In genomic region chr12:76072568-76072967, GRCh38 we compare ENCODE assay signal across 20 cellular contexts.
"Had no signal": no experiment of that assay in that cellular context is flagged by ENCODE, and none has a peak within 500 bp of the region (broad histone marks: within the 10 kb centered on the region; RNA-seq: fewer than 3 reads in every experiment).

No MANE protein-coding gene starts in this region.

- FAIRE-seq: kidney, pancreas had no signal

- H3K9me3 ChIP-seq: esophagus squamous epithelium, gastroesophageal sphincter, pancreas, testis, tibial nerve had no signal

- ATAC-seq: effector memory CD8-positive, alpha-beta T cell; gastroesophageal sphincter; left cardiac atrium; pancreas; right cardiac atrium; stimulated activated naive CD8-positive, alpha-beta T cell treated with anti-CD3 and anti-CD28 coated beads, Interleukin-15, amount 100 ng/mL, for 72 hours had no signal

- H3K27me3 Mint-ChIP-seq: effector memory CD8-positive, alpha-beta T cell; naive B cell; progenitor cell of endocrine pancreas; stimulated activated naive CD8-positive, alpha-beta T cell treated with anti-CD3 and anti-CD28 coated beads, Interleukin-15, amount 100 ng/mL, for 72 hours had no signal

- H3K36me3 ChIP-seq: pancreas had no signal

- H3K27ac Mint-ChIP-seq: nephron had no signal

- H3K4me1 ChIP-seq: pancreas had no signal

- H3K27me3 ChIP-seq: esophagus squamous epithelium, gastroesophageal sphincter, pancreas, testis, tibial nerve had no signal

- H3K4me2 ChIP-seq: smooth muscle cell had no signal

- H3K4me3 ChIP-seq: esophagus squamous epithelium, gastroesophageal sphincter, pancreas, smooth muscle cell, testis, tibial nerve had no signal

- DNase-seq: effector memory CD8-positive, alpha-beta T cell; esophagus squamous epithelium; foreskin fibroblast; glutamatergic neuron; kidney; left cardiac atrium; mesendoderm; naive B cell; occipital lobe; pancreas; right cardiac atrium; stimulated activated CD4-positive, alpha-beta T cell treated with anti-CD3 and anti-CD28 coated beads, Interleukin-2, amount 100 ng/mL, for 48 hours; stimulated activated naive CD8-positive, alpha-beta T cell treated with anti-CD3 and anti-CD28 coated beads, Interleukin-15, amount 100 ng/mL, for 72 hours; testis had no signal

- H3K27ac ChIP-seq: epithelial cell of prostate, esophagus squamous epithelium, gastroesophageal sphincter, pancreas, testis, tibial nerve had no signal

- H3K4me3 Mint-ChIP-seq: effector memory CD8-positive, alpha-beta T cell; naive B cell; nephron; stimulated activated naive CD8-positive, alpha-beta T cell treated with anti-CD3 and anti-CD28 coated beads, Interleukin-15, amount 100 ng/mL, for 72 hours had no signal
